ENCODE assay signal across 1 cellular context in genomic region chr10:15112657-15113056, GRCh38.
TF ChIP-seq lines count a peak whose summit lies in the region.

No MANE protein-coding gene starts in this region.

TF ChIP-seq in GM23338, 12 proteins besides CTCF, POLR2A, EP300 and RAD21:
- TF ChIP-seq EZH2phosphoT487 (IDR thresholded peaks at IDR 0.05; ENCODE audit: unreplicated experiment) (no peak), EZH2 (IDR thresholded peaks at IDR 0.05; ENCODE audit: low read depth, unreplicated experiment) (no peak), ZNF331 (CRISPR knock-in tag; IDR thresholded peaks at IDR 0.05; ENCODE audit: low read depth) (no peak), NANOG (IDR thresholded peaks at IDR 0.05; ENCODE audit: borderline replicate concordance) (no peak), REST (IDR thresholded peaks at IDR 0.05; ENCODE audit: unreplicated experiment) (no peak), STAT1 (IDR thresholded peaks at IDR 0.05; ENCODE audit: unreplicated experiment) (no peak), CREB1 (CRISPR knock-in tag; IDR thresholded peaks at IDR 0.05; ENCODE audit: low read depth) (no peak), JUNB (IDR thresholded peaks at IDR 0.05; ENCODE audit: unreplicated experiment) (no peak), ETS1 (IDR thresholded peaks at IDR 0.05) (no peak), ZNF462 (CRISPR knock-in tag; IDR thresholded peaks at IDR 0.05) (no peak), POLR2AphosphoS5 (IDR thresholded peaks at IDR 0.05; ENCODE audit: low read depth) (no peak), ZNF114 (CRISPR knock-in tag; IDR thresholded peaks at IDR 0.05) (no peak)
